8 cellular contexts compared by ENCODE assay signal in genomic region chr5:95646569-95647330, GRCh38. TPM values are rescaled to one million over a fixed set of nuclear protein-coding genes. Genes with fewer than 3 reads are reported as not detected.
DNase-seq lines count a peak whose midpoint lies in the region; ATAC-seq and FAIRE-seq lines count a peak whose summit lies in the region.

Gene RFESD (plus strand): TSS chr5:95646777. CDS start chr5:95652272, 5,495 bp downstream.

- DNase-seq in Caki2 (ENCODE audit: low read depth) (peak; percentile 97), HT-29 (ENCODE audit: low spot score) (peak; percentile 99), NT2/D1 (ENCODE audit: low read depth, low spot score) (peak; percentile 88)
- peak; percentile 95 for DNase-seq in activated CD8-positive, alpha-beta memory T cell treated with anti-CD3 and anti-CD28 coated beads, Interleukin-2, amount 50 U/mL, for 4 hours
- DNase-seq in stimulated activated CD8-positive, alpha-beta memory T cell treated with anti-CD3 and anti-CD28 coated beads, Interleukin-15, amount 100 ng/mL, for 24 hours (ENCODE audit: low read depth) = peak; percentile 91

- in situ Hi-C loops in Caki2 (cut with HindIII; ENCODE audit: low pct_unique_long_range_greater_than_20kb, low sequenced_read_pairs) = no loop called here

- H3K27me3 ChIP-seq in NT2/D1 (ENCODE audit: insufficient read depth, insufficient read length) = no peaks in the 10 kb centered on the region

- H3K36me3 ChIP-seq in NT2/D1 (ENCODE audit: insufficient read depth, insufficient read length, low read length) = no peaks in the 10 kb centered on the region
- no peaks in the 10 kb centered on the region for H3K36me3 ChIP-seq in mesodermal cell (ENCODE audit: control insufficient read depth, insufficient read depth, low read length)

- WGBS in mesodermal cell (ENCODE audit: insufficient coverage in 2 of 2), 2 experiments = 35 to 43% methylated on average over 52 to 57 of the region's 57 CpGs

- H3K4me1 ChIP-seq in NT2/D1 (ENCODE audit: insufficient read depth, insufficient read length) (no peaks in the 10 kb centered on the region), mesodermal cell (ENCODE audit: control insufficient read depth, insufficient read depth, low read length, poor library complexity, severe bottlenecking) (peaks cover 8% of the 10 kb centered on the region)

- H3K4me3 ChIP-seq in NT2/D1 (ENCODE audit: insufficient read length, low read depth) = peak within 1 kb of the TSS; percentile 29
- peak within 1 kb of the TSS; percentile 19 for H3K4me3 ChIP-seq in mesodermal cell (ENCODE audit: extremely low read depth, insufficient read depth, low read length, poor library complexity, severe bottlenecking)

- peak; percentile 96 for ATAC-seq in GM21360 (IDR thresholded peaks at IDR 0.05; ENCODE audit: unreplicated experiment)

- peak within 1 kb of the TSS; percentile 51 for H3K9ac ChIP-seq in NT2/D1 (ENCODE audit: insufficient read length, low read depth)

- peak within 1 kb of the TSS; percentile 64 for H3K27ac ChIP-seq in mesodermal cell (ENCODE audit: low read depth, low read length, severe bottlenecking)

- H3K9me3 ChIP-seq in NT2/D1 (ENCODE audit: insufficient read depth, low read length) (no peaks in the 10 kb centered on the region), mesodermal cell (ENCODE audit: control insufficient read depth, low read length) (no peaks in the 10 kb centered on the region)

- peak; percentile 81 for FAIRE-seq in endometrium (lab: Jason Lieb, UNC)

RNA-seq across cellular contexts. Expression of gene RFESD, which starts in this region (rescaled TPM):
- 0.55 and 1.1 TPM in 2 replicates for total RNA-seq in Caki2 (2014; rRNA removed; shearing (Covaris generic); ENCODE audit: low replicate concordance)
- total RNA-seq in HT-29 (2014; rRNA removed; shearing (Covaris generic)) = 0.03 TPM in 1 of 2 replicates, not detected in the other
- polyA plus RNA-seq in mesodermal cell (2013, experiment 1 of 2) = 0.66 TPM
- 1.4 TPM for polyA plus RNA-seq in mesodermal cell (2013, experiment 2 of 2)

Comparison
In these comparisons a context has a peak if more than half of its experiments do, and no peak if none do; other contexts are left out.
1. Peak in every context shown above with its lines: DNase-seq, ATAC-seq, H3K4me3 ChIP-seq and H3K27ac ChIP-seq.
2. Peak in DNase-seq in HT-29; RNA of the gene not detected or under 1 TPM.